Comparison of ENCODE assay signal across 1 cellular context in genomic region chr1:233730809-233731208, GRCh38.
A peak's percentile ranks its signal among the peaks of the same experiment; 100 is the strongest.
TF ChIP-seq lines count a peak whose summit lies in the region.

No MANE protein-coding gene starts in this region.

TF ChIP-seq in K562, 482 proteins besides CTCF, POLR2A, EP300 and RAD21 (continues in another document):
- no peak for TF ChIP-seq ZNF609 (CRISPR knock-in tag; IDR thresholded peaks at IDR 0.05; ENCODE audit: borderline replicate concordance)
- no peak for TF ChIP-seq ZNF639 (CRISPR knock-in tag; conservative IDR thresholded peaks at IDR 0.05 in 1 of 2, IDR thresholded peaks at IDR 0.05 in 1 of 2)
- no peak for TF ChIP-seq TFAM (CRISPR knock-in tag; conservative IDR thresholded peaks at IDR 0.05)
- TF ChIP-seq FOS (IDR thresholded peaks at IDR 0.05; ENCODE audit: extremely low read depth, insufficient read length), result no peak
- no peak for TF ChIP-seq STAG1 (CRISPR knock-in tag; IDR thresholded peaks at IDR 0.05; ENCODE audit: borderline replicate concordance)
- TF ChIP-seq ZNF277 (CRISPR knock-in tag; IDR thresholded peaks at IDR 0.05; ENCODE audit: borderline replicate concordance), result no peak
- TF ChIP-seq TCF7 (IDR thresholded peaks at IDR 0.05; ENCODE audit: borderline replicate concordance), result no peak
- 0 out of 2 replicates have a peak, but pooled peaks have one; percentile 24 for TF ChIP-seq USF1 (CRISPR knock-in tag; IDR thresholded peaks at IDR 0.05)
- TF ChIP-seq SMC3 (conservative IDR thresholded peaks at IDR 0.05; ENCODE audit: insufficient read depth, low read depth, low read length), result 0 out of 2 replicates have a peak, but pooled peaks have one; percentile 21
- no peak for TF ChIP-seq HMG20A (CRISPR knock-in tag; conservative IDR thresholded peaks at IDR 0.05)
- TF ChIP-seq BHLHE40 (IDR thresholded peaks at IDR 0.05; ENCODE audit: low read length), result peak; percentile 62
- TF ChIP-seq ATF6 (CRISPR knock-in tag; IDR thresholded peaks at IDR 0.05), result no peak
- no peak for TF ChIP-seq BRD9 (IDR thresholded peaks at IDR 0.05; ENCODE audit: low read depth, partially characterized antibody)
- TF ChIP-seq RBM14 (IDR thresholded peaks at IDR 0.05; ENCODE audit: borderline replicate concordance, insufficient read depth, low read depth, low read length), result no peak
- no peak for TF ChIP-seq KDM1A (IDR thresholded peaks at IDR 0.05)
- TF ChIP-seq ESRRA (IDR thresholded peaks at IDR 0.05; ENCODE audit: borderline replicate concordance, low read depth), result no peak
- TF ChIP-seq TBL1XR1 (IDR thresholded peaks at IDR 0.05; ENCODE audit: low read length in 2 of 2), result no peak
- TF ChIP-seq ZNF282 (CRISPR knock-in tag; IDR thresholded peaks at IDR 0.05), result no peak
- TF ChIP-seq KLF16 (IDR thresholded peaks at IDR 0.05), result no peak
- no peak for TF ChIP-seq ARID4B (CRISPR knock-in tag; IDR thresholded peaks at IDR 0.05)
- no peak for TF ChIP-seq ZNF707 (CRISPR knock-in tag; conservative IDR thresholded peaks at IDR 0.05)
- TF ChIP-seq RHOXF2B (CRISPR knock-in tag; conservative IDR thresholded peaks at IDR 0.05), result no peak
- TF ChIP-seq MNT (conservative IDR thresholded peaks at IDR 0.05), result peak; percentile 23 to 50; a peak in 2 of 4 replicates
- TF ChIP-seq ZNF133 (CRISPR knock-in tag; IDR thresholded peaks at IDR 0.05), result no peak
- TF ChIP-seq PATZ1 (CRISPR knock-in tag; IDR thresholded peaks at IDR 0.05; ENCODE audit: borderline replicate concordance), result no peak
- TF ChIP-seq SMARCC2 (IDR thresholded peaks at IDR 0.05; ENCODE audit: low read depth), result no peak
- no peak for TF ChIP-seq PRDM10 (IDR thresholded peaks at IDR 0.05; ENCODE audit: partially characterized antibody)
- no peak for TF ChIP-seq PTTG1 (tag; IDR thresholded peaks at IDR 0.05; ENCODE audit: low read depth)
